Comparison of ENCODE assay signal across 16 cellular contexts in the genomic region with DNA sequence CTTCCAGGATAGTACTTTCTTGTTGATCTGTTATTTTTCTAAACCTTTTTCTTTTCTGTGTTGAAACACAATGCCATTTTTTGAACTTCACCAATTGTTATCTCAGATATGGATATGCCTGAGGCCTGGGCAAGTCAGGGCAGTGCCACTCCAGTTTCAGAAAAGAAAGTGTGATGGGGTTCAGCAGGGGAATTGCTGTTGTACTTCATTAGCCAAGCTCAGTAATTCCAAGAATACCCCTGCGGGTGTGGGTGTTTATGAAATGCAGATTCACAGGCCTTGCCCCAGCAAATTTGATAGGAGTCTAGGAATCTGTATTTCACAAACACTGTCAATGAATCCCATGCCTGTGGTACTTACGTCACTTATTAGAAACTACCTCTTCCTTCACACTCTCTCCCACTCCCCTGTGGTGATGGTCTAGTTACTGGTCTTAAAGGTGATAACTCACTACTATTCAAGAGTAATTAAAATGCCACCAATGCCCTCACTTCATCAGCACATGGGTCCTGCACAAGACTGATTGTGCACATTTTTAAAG.
A peak's percentile ranks its signal among the peaks of the same experiment; 100 is the strongest.
DNase-seq lines count a peak whose midpoint lies in the region; ATAC-seq and TF ChIP-seq lines count a peak whose summit lies in the region.
"Had no signal": no experiment of that assay in that cellular context is flagged by ENCODE, and none has a peak within 500 bp of the region (broad histone marks: within the 10 kb centered on the region; RNA-seq: fewer than 3 reads in every experiment).

No MANE protein-coding gene starts in this region.

- H3K27me3 ChIP-seq in left ventricle myocardium inferior (ENCODE audit: low read depth) (no peaks in the 10 kb centered on the region), gastroesophageal sphincter (no peaks in the 10 kb centered on the region), gastrocnemius medialis (no peaks in the 10 kb centered on the region)

- H3K4me1 ChIP-seq in left ventricle myocardium inferior (peaks cover 84% of the 10 kb centered on the region), gastroesophageal sphincter (peaks cover 3 to 97% (median 43%) of the 10 kb centered on the region in 3 donors), gastrocnemius medialis (peaks cover 33 to 64% of the 10 kb centered on the region in 2 donors)

- H3K27ac ChIP-seq in left ventricle myocardium inferior (replicated peaks) (peak overlapping the region; percentile 72), gastroesophageal sphincter (peak overlapping the region; percentile 77 to 96 (median 80)), gastrocnemius medialis (peak overlapping the region; percentile 81 to 88 (median 86))

- 63 to 83% methylated on average over 2 of the region's 2 CpGs for WGBS in gastroesophageal sphincter (ENCODE audit: low coverage in 1 of 2), 2 donors

- TF ChIP-seq CTCF in left ventricle myocardium inferior (IDR thresholded peaks at IDR 0.05; ENCODE audit: borderline replicate concordance), result no peak
- TF ChIP-seq CTCF in gastroesophageal sphincter (IDR thresholded peaks at IDR 0.05), result no peak
- no peak for TF ChIP-seq CTCF in gastrocnemius medialis (IDR thresholded peaks at IDR 0.05 in 4 of 5, conservative IDR thresholded peaks at IDR 0.05 in 1 of 5)

- intact Hi-C loops in left ventricle myocardium inferior (cut with micrococcal nuclease) (no loop called here), Right ventricle myocardium superior (cut with DNase I) (no loop called here), gastrocnemius medialis (cut with DNase I; ENCODE audit: low total_unique reads) (loop anchor here (2.0 to 10.0 kb wide), 3 partner anchors 64 to 136 kb away; no protein-coding TSS in a partner anchor)

- H3K9me3 ChIP-seq in left ventricle myocardium inferior (replicated peaks) (no peaks in the 10 kb centered on the region), gastroesophageal sphincter (no peaks in the 10 kb centered on the region), gastrocnemius medialis (no peaks in the 10 kb centered on the region)

- in situ Hi-C loops in gastrocnemius medialis (cut with MboI; ENCODE audit: low sequenced_read_pairs in 4 of 4), result no loop called here

- no peak for TF ChIP-seq POLR2A in gastroesophageal sphincter (IDR thresholded peaks at IDR 0.05)
- TF ChIP-seq POLR2A in gastrocnemius medialis (IDR thresholded peaks at IDR 0.05), result no peak

- ATAC-seq in Right ventricle myocardium superior (ENCODE audit: poor library complexity) (no peak), gastroesophageal sphincter (no peak), gastrocnemius medialis (peak in 1 of 2 donors; percentile 18), HG03097 (IDR thresholded peaks at IDR 0.05; ENCODE audit: low FRiP score, unreplicated experiment) (no peak)

- TF ChIP-seq EP300 in gastroesophageal sphincter (IDR thresholded peaks at IDR 0.05), result no peak

- DNase-seq in left ventricle myocardium inferior, result no peak
- DNase-seq in Right ventricle myocardium superior, result no peak
- no peak for DNase-seq in gastrocnemius medialis
- DNase-seq in kidney glomerular epithelial cell (lab: John Stamatoyannopoulos, UW), result no peak
- DNase-seq in hepatic stellate cell (ENCODE audit: low spot score), result no peak
- no peak for DNase-seq in NCI-H2171 (lab: John Stamatoyannopoulos, UW)
- DNase-seq: C1 segment of cervical spinal cord; H7; NCI-H146; NCI-H2081 treated with DMSO at 0.1 percent for 48 hours; NCI-H345; NCI-H69; NK-92 treated with Interleukin-12 subunit alpha and Interleukin-12 subunit beta, amount 100 ng/mL, for 24 hours; OCI-M1 had no signal

- H3K4me3 ChIP-seq in left ventricle myocardium inferior (no peak overlapping the region), gastroesophageal sphincter (no peak overlapping the region), gastrocnemius medialis (peak overlapping the region; percentile 29 to 51 (median 40))

- H3K36me3 ChIP-seq in left ventricle myocardium inferior, result no peaks in the 10 kb centered on the region
- no peaks in the 10 kb centered on the region for H3K36me3 ChIP-seq in gastroesophageal sphincter
- no peaks in the 10 kb centered on the region for H3K36me3 ChIP-seq in gastrocnemius medialis

Comparison
In these comparisons a context has a peak if more than half of its experiments do, and no peak if none do; other contexts are left out.
1. H3K4me3 ChIP-seq: peak in gastrocnemius medialis (4 of 4); none in left ventricle myocardium inferior (single experiment) and gastroesophageal sphincter (0 of 2).
2. Peak in every context shown above with its lines, with median percentiles within 50 percentile points of each other: H3K27ac ChIP-seq.